ENCODE assay signal across 27 cellular contexts in the genomic region with DNA sequence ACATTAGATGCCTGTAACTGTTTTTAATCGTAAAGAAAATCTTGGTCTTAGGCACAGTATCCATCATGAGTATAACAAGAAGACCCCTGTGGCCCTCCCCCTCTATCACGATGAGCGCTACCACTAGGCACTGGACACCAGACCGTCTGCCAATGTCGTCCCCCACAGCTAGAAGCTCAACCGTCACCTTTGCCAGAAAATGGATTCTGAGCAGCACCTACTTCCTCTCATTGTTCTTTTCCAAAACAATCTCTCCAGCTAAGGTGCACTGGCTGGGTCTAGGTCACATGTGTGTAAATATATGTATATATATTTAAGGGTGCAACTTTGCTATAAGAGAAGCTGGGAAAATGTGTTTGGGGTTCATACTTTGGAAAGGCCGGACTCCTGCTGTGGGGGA.
"Had no signal": no experiment of that assay in that cellular context is flagged by ENCODE, and none has a peak within 500 bp of the region (broad histone marks: within the 10 kb centered on the region; RNA-seq: fewer than 3 reads in every experiment).

No MANE protein-coding gene starts in this region.

- H3K4me1 ChIP-seq: left lung had no signal

- H3K4me1 Mint-ChIP-seq: memory B cell, naive B cell had no signal

- H3K27ac ChIP-seq: coronary artery, dorsolateral prefrontal cortex, epithelial cell of prostate, esophagus squamous epithelium, gastrocnemius medialis, heart right ventricle, left lung, lower lobe of right lung had no signal

- FAIRE-seq: colon, islet of Langerhans, keratinocyte had no signal

- ATAC-seq: esophagus mucosa, gastrocnemius medialis, heart right ventricle, left cardiac atrium, left lung, left ventricle myocardium superior, lower lobe of right lung, mucosa of descending colon had no signal

- H3K9me3 Mint-ChIP-seq: memory B cell had no signal

- H3K36me3 ChIP-seq: esophagus squamous epithelium, gastrocnemius medialis, heart right ventricle, left lung, lower lobe of right lung had no signal

- H3K9me3 ChIP-seq: esophagus squamous epithelium, gastrocnemius medialis, heart right ventricle, left lung, lower lobe of right lung, mucosa of descending colon had no signal

- H3K4me3 Mint-ChIP-seq: memory B cell, naive B cell had no signal

- H3K27me3 ChIP-seq: dorsolateral prefrontal cortex, esophagus squamous epithelium, gastrocnemius medialis, heart right ventricle, left lung had no signal

- DNase-seq: dorsolateral prefrontal cortex; effector CD4-positive, alpha-beta T cell; effector memory CD4-positive, alpha-beta T cell; erythroblast; esophagus squamous epithelium; foreskin fibroblast; foreskin melanocyte; gastrocnemius medialis; glutamatergic neuron; head of caudate nucleus; heart right ventricle; hippocampal formation; left cardiac atrium; left ventricle myocardium superior; lower lobe of right lung; mammary epithelial cell; mesendoderm; mucosa of descending colon; naive B cell had no signal

- H3K4me3 ChIP-seq: coronary artery, dorsolateral prefrontal cortex, esophagus squamous epithelium, gastrocnemius medialis, heart right ventricle, left lung, lower lobe of right lung, mucosa of descending colon had no signal

- H3K36me3 Mint-ChIP-seq: memory B cell, naive B cell had no signal

- H3K27ac Mint-ChIP-seq: memory B cell, naive B cell had no signal
